In the genomic region with DNA sequence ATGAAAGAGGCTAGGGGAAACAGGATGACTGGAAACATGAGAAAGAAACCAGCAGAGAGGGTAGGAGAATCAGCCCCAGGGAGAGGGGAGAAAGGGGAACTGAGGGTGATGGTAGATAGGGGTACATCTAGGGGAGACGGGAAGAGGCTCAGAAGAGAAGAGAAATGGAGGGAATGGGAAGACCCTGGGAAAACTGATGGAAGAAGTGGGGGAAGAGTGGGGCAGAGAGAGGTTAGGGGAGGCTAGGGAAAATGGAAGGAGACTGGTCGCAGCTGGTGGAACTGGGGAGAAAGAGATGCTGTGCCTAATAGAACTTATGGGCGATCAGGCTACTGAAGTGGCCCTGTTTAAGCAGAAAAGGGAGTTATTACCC, we compare ENCODE assay signal across 9 cellular contexts. TPM values are rescaled to one million over a fixed set of nuclear protein-coding genes. Genes with fewer than 3 reads are reported as not detected.
DNase-seq lines count a peak whose midpoint lies in the region; ATAC-seq and TF ChIP-seq lines count a peak whose summit lies in the region.
"Had no signal": no experiment of that assay in that cellular context is flagged by ENCODE, and none has a peak within 500 bp of the region (broad histone marks: within the 10 kb centered on the region; RNA-seq: fewer than 3 reads in every experiment).

No MANE protein-coding gene starts in this region.

- no peak overlapping the region for H3K23ac ChIP-seq in mesenchymal stem cell (ENCODE audit: low read length in 2 of 2)

- no peak overlapping the region for H2BK5ac ChIP-seq in mesenchymal stem cell (ENCODE audit: low read depth, low read length, poor library complexity, severe bottlenecking)

- no peak for DNase-seq in heart right ventricle
- no peak for DNase-seq in left cardiac atrium
- no peak for DNase-seq in breast epithelium (ENCODE audit: low spot score in 2 of 2)
- DNase-seq in mesenchymal stem cell, result no peak
- DNase-seq in upper lobe of right lung, result no peak
- DNase-seq in MV-4-11 (lab: John Stamatoyannopoulos, UW), result no peak

- peak overlapping the region; percentile 89 for H3K4me2 ChIP-seq in mesenchymal stem cell (ENCODE audit: low read length, poor library complexity, severe bottlenecking)
- H3K4me2 ChIP-seq: KMS-11 had no signal

- intact Hi-C loops in heart right ventricle (cut with DNase I), result loop anchor here in 1 of 10 donors (5.0 kb wide), 1 partner anchor 35 kb away; no protein-coding TSS in a partner anchor
- intact Hi-C loops in left cardiac atrium (cut with DNase I), result no loop called here
- intact Hi-C loops in breast epithelium (cut with DNase I; ENCODE audit: low total_unique reads), result no loop called here
- intact Hi-C loops in upper lobe of right lung (cut with DNase I), result no loop called here

- peak overlapping the region in 1 of 2 experiments; percentile 78 for H3K18ac ChIP-seq in mesenchymal stem cell (ENCODE audit: low read depth in 1 of 2, low read length in 2 of 2)

- no peak overlapping the region for H3K14ac ChIP-seq in mesenchymal stem cell (ENCODE audit: low read length in 2 of 2)

- H3K27ac ChIP-seq in heart right ventricle (peak overlapping the region in 9 of 10 donors; percentile 58 to 90 (median 68)), breast epithelium (peak overlapping the region; percentile 77 to 80), mesenchymal stem cell (ENCODE audit: low read length, poor library complexity, severe bottlenecking) (peak overlapping the region; percentile 48), upper lobe of right lung (peak overlapping the region; percentile 56)
- H3K27ac ChIP-seq: KMS-11 had no signal

- peak overlapping the region; percentile 74 for H4K8ac ChIP-seq in mesenchymal stem cell (ENCODE audit: low read length)

- H3K9ac ChIP-seq in mesenchymal stem cell (ENCODE audit: low read length), result peak overlapping the region; percentile 87
- H3K9ac ChIP-seq: KMS-11 had no signal

- no peak overlapping the region for H2AFZ ChIP-seq in mesenchymal stem cell (ENCODE audit: low read depth, low read length)

- H4K91ac ChIP-seq in mesenchymal stem cell (ENCODE audit: low read length), result no peak overlapping the region

- no peak overlapping the region for H2BK15ac ChIP-seq in mesenchymal stem cell (ENCODE audit: low read depth, poor library complexity, severe bottlenecking)

- TF ChIP-seq POLR2A in breast epithelium (IDR thresholded peaks at IDR 0.05), result no peak

- H3K9me3 ChIP-seq in heart right ventricle, result no peaks in the 10 kb centered on the region
- H3K9me3 ChIP-seq in breast epithelium, result no peaks in the 10 kb centered on the region
- no peaks in the 10 kb centered on the region for H3K9me3 ChIP-seq in mesenchymal stem cell (ENCODE audit: control insufficient read depth, low read length)
- H3K9me3 ChIP-seq in upper lobe of right lung, result no peaks in the 10 kb centered on the region

- WGBS in heart right ventricle, 2 donors, result 68 to 76% methylated on average over 3 of the region's 3 CpGs
- WGBS in mesenchymal stem cell, result 93% methylated on average over 3 of the region's 3 CpGs

- H3K4ac ChIP-seq in mesenchymal stem cell (ENCODE audit: low read depth in 1 of 2, low read length in 2 of 2), result no peak overlapping the region

- H2BK12ac ChIP-seq in mesenchymal stem cell (ENCODE audit: low read length in 2 of 2), result no peak overlapping the region

- H3K27me3 ChIP-seq in heart right ventricle (no peaks in the 10 kb centered on the region), breast epithelium (no peaks in the 10 kb centered on the region), mesenchymal stem cell (ENCODE audit: control insufficient read depth in 1 of 2, insufficient read depth in 1 of 2, low read length in 2 of 2) (no peaks in the 10 kb centered on the region), upper lobe of right lung (no peaks in the 10 kb centered on the region)

- H3K4me1 ChIP-seq in heart right ventricle (peaks cover 0 to 35% (median 17%) of the 10 kb centered on the region in 9 donors), breast epithelium (peaks cover 0 to 3% of the 10 kb centered on the region in 2 donors), mesenchymal stem cell (ENCODE audit: control insufficient read depth, insufficient read depth, low read depth, low read length) (peaks cover 6% of the 10 kb centered on the region), upper lobe of right lung (peaks cover 16% of the 10 kb centered on the region)

- ATAC-seq in heart right ventricle, result peak in 2 of 8 donors; percentile 3 to 6
- ATAC-seq in left cardiac atrium, result no peak
- ATAC-seq in upper lobe of right lung, result no peak
- ATAC-seq in HG02763 (IDR thresholded peaks at IDR 0.05; ENCODE audit: unreplicated experiment), result no peak
- ATAC-seq in HG03196 (IDR thresholded peaks at IDR 0.05; ENCODE audit: unreplicated experiment), result no peak

- no peak overlapping the region for H2AK5ac ChIP-seq in mesenchymal stem cell (ENCODE audit: low read length, severe bottlenecking)

- H3K36me3 ChIP-seq in heart right ventricle (peaks cover 0 to 17% (median 0%) of the 10 kb centered on the region in 9 donors), breast epithelium (no peaks in the 10 kb centered on the region), mesenchymal stem cell (ENCODE audit: control insufficient read depth in 1 of 2, insufficient read depth in 2 of 2, low read depth in 1 of 2, low read length in 2 of 2) (peaks cover 16 to 20% of the 10 kb centered on the region in 2 experiments), upper lobe of right lung (peaks cover 5% of the 10 kb centered on the region)

- peak overlapping the region; percentile 21 for H2BK120ac ChIP-seq in mesenchymal stem cell (ENCODE audit: low read depth, low read length)

- H3K4me3 ChIP-seq in heart right ventricle, result peak overlapping the region in 9 of 10 donors; percentile 36 to 59 (median 49)
- peak overlapping the region; percentile 45 to 58 (median 49) for H3K4me3 ChIP-seq in breast epithelium
- peak overlapping the region in 1 of 2 experiments; percentile 81 for H3K4me3 ChIP-seq in mesenchymal stem cell (ENCODE audit: insufficient read depth in 1 of 2, low read depth in 1 of 2, low read length in 2 of 2)
- peak overlapping the region; percentile 47 for H3K4me3 ChIP-seq in upper lobe of right lung

- peaks cover 17% of the 10 kb centered on the region for H3K79me1 ChIP-seq in mesenchymal stem cell (replicated peaks; ENCODE audit: low read length, poor library complexity, severe bottlenecking)

- TF ChIP-seq CTCF in heart right ventricle (IDR thresholded peaks at IDR 0.05) (no peak), breast epithelium (IDR thresholded peaks at IDR 0.05) (no peak), upper lobe of right lung (IDR thresholded peaks at IDR 0.05) (no peak)

RNA-seq across cellular contexts. Expression of a gene that starts 0.5 kb away (rescaled TPM):
- 10 to 100 TPM in 3 of 10 donors, 1 to 10 TPM in 7; 3.0 to 21.1 (median 6.8) TPM for total RNA-seq in heart right ventricle
- polyA plus RNA-seq in heart right ventricle, result 10 to 100 TPM; 20.5 to 26.7 TPM
- 10 to 100 TPM; 26.9 to 41.9 TPM for total RNA-seq in left cardiac atrium
- total RNA-seq in breast epithelium, result 10 to 100 TPM; 34.1 to 87.9 (median 39.8) TPM
- 44.9 TPM for polyA plus RNA-seq in mesenchymal stem cell (2013, experiment 1 of 2)
- 46.0 TPM for polyA plus RNA-seq in mesenchymal stem cell (2013, experiment 2 of 2)
- 20.4 TPM for total RNA-seq in upper lobe of right lung

RNA-seq across cellular contexts. Expression of a gene that starts 25.3 kb away (rescaled TPM):
- total RNA-seq in heart right ventricle, result 10 to 100 TPM in 8 of 10 donors, 1 to 10 TPM in 2; 7.2 to 26.1 (median 11.0) TPM
- polyA plus RNA-seq in heart right ventricle, result 10 to 100 TPM in 1 of 2 donors, 1 to 10 TPM in 1; 6.4 to 24.0 TPM
- total RNA-seq in left cardiac atrium, result 10 to 100 TPM; 16.6 to 25.6 TPM
- 10 to 100 TPM; 19.3 to 25.8 (median 22.4) TPM for total RNA-seq in breast epithelium
- polyA plus RNA-seq in mesenchymal stem cell (2013, experiment 1 of 2), result 30.3 TPM
- polyA plus RNA-seq in mesenchymal stem cell (2013, experiment 2 of 2), result 30.4 TPM
- total RNA-seq in upper lobe of right lung, result 39.2 TPM

RNA-seq across cellular contexts. Expression of a gene that starts 54.1 kb away (rescaled TPM):
- total RNA-seq in heart right ventricle (1 to 10 TPM in 1 of 10 donors, under 1 TPM in 8, not detected in 1; 0.09 to 1.2 (median 0.35) TPM), left cardiac atrium (1 to 10 TPM in 1 of 2 donors, under 1 TPM in 1; 0.85 to 1.3 TPM), breast epithelium (1 to 10 TPM in 1 of 3 donors, under 1 TPM in 2; 0.80 to 2.5 (median 0.98) TPM), upper lobe of right lung (13.0 TPM)
- under 1 TPM; 0.09 to 0.22 TPM for polyA plus RNA-seq in heart right ventricle
- polyA plus RNA-seq in mesenchymal stem cell (2013, experiment 1 of 2), result 0.01 TPM
- polyA plus RNA-seq in mesenchymal stem cell (2013, experiment 2 of 2), result 0.01 TPM
